1 cellular context compared by ENCODE assay signal in genomic region chr1:173900992-173901391, GRCh38.
TF ChIP-seq lines count a peak whose summit lies in the region.

No MANE protein-coding gene starts in this region.

TF ChIP-seq in GM23338, 12 proteins besides CTCF, POLR2A, EP300 and RAD21:
- TF ChIP-seq, protein P1, sequence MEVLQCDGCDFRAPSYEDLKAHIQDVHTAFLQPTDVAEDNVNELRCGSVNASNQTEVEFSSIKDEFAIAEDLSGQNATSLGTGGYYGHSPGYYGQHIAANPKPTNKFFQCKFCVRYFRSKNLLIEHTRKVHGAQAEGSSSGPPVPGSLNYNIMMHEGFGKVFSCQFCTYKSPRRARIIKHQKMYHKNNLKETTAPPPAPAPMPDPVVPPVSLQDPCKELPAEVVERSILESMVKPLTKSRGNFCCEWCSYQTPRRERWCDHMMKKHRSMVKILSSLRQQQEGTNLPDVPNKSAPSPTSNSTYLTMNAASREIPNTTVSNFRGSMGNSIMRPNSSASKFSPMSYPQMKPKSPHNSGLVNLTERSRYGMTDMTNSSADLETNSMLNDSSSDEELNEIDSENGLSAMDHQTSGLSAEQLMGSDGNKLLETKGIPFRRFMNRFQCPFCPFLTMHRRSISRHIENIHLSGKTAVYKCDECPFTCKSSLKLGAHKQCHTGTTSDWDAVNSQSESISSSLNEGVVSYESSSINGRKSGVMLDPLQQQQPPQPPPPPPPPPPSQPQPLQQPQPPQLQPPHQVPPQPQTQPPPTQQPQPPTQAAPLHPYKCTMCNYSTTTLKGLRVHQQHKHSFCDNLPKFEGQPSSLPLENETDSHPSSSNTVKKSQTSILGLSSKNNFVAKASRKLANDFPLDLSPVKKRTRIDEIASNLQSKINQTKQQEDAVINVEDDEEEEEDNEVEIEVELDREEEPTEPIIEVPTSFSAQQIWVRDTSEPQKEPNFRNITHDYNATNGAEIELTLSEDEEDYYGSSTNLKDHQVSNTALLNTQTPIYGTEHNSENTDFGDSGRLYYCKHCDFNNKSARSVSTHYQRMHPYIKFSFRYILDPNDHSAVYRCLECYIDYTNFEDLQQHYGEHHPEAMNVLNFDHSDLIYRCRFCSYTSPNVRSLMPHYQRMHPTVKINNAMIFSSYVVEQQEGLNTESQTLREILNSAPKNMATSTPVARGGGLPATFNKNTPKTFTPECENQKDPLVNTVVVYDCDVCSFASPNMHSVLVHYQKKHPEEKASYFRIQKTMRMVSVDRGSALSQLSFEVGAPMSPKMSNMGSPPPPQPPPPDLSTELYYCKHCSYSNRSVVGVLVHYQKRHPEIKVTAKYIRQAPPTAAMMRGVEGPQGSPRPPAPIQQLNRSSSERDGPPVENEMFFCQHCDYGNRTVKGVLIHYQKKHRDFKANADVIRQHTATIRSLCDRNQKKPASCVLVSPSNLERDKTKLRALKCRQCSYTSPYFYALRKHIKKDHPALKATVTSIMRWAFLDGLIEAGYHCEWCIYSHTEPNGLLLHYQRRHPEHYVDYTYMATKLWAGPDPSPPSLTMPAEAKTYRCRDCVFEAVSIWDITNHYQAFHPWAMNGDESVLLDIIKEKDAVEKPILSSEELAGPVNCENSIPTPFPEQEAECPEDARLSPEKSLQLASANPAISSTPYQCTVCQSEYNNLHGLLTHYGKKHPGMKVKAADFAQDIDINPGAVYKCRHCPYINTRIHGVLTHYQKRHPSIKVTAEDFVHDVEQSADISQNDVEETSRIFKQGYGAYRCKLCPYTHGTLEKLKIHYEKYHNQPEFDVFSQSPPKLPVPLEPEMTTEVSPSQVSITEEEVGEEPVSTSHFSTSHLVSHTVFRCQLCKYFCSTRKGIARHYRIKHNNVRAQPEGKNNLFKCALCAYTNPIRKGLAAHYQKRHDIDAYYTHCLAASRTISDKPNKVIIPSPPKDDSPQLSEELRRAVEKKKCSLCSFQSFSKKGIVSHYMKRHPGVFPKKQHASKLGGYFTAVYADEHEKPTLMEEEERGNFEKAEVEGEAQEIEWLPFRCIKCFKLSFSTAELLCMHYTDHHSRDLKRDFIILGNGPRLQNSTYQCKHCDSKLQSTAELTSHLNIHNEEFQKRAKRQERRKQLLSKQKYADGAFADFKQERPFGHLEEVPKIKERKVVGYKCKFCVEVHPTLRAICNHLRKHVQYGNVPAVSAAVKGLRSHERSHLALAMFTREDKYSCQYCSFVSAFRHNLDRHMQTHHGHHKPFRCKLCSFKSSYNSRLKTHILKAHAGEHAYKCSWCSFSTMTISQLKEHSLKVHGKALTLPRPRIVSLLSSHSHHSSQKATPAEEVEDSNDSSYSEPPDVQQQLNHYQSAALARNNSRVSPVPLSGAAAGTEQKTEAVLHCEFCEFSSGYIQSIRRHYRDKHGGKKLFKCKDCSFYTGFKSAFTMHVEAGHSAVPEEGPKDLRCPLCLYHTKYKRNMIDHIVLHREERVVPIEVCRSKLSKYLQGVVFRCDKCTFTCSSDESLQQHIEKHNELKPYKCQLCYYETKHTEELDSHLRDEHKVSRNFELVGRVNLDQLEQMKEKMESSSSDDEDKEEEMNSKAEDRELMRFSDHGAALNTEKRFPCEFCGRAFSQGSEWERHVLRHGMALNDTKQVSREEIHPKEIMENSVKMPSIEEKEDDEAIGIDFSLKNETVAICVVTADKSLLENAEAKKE (CRISPR knock-in tag; IDR thresholded peaks at IDR 0.05), result no peak
- no peak for TF ChIP-seq NANOG (IDR thresholded peaks at IDR 0.05; ENCODE audit: borderline replicate concordance)
- TF ChIP-seq CREB1 (CRISPR knock-in tag; IDR thresholded peaks at IDR 0.05; ENCODE audit: low read depth), result no peak
- TF ChIP-seq STAT1 (IDR thresholded peaks at IDR 0.05; ENCODE audit: unreplicated experiment), result no peak
- TF ChIP-seq EZH2phosphoT487 (IDR thresholded peaks at IDR 0.05; ENCODE audit: unreplicated experiment), result no peak
- no peak for TF ChIP-seq ETS1 (IDR thresholded peaks at IDR 0.05)
- TF ChIP-seq POLR2AphosphoS5 (IDR thresholded peaks at IDR 0.05; ENCODE audit: low read depth), result no peak
TF ChIP-seq in GM23338: peak in this region for 0.
